Comparison of ENCODE assay signal across 33 cellular contexts in the genomic region with DNA sequence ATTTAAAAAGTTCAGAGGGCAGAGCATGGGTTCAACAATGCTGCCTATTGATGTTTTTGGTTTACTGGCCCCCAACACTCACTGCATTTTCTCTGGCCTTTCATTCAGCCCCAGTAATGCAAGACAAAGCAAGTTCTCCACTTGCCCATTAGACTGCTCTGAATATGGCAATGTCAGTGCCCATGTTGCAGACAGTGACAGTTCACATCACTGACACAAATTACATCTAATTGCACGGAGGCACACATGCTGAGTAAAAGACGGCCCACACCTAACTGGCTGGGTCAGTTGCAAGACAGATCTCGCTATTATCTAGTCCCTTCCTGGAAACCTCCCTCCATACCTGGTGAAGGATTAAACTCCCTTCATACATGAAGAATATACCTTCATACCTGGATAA.
"Had no signal": no experiment of that assay in that cellular context is flagged by ENCODE, and none has a peak within 500 bp of the region (broad histone marks: within the 10 kb centered on the region; RNA-seq: fewer than 3 reads in every experiment).

No MANE protein-coding gene starts in this region.

- H3K9me3 Mint-ChIP-seq: activated CD4-positive, alpha-beta memory T cell treated with anti-CD3 and anti-CD28 coated beads for 36 hours; activated CD4-positive, alpha-beta T cell treated with anti-CD3 and anti-CD28 coated beads, Interleukin-2, amount 10 ng/mL, durations not matched to agents 24 days and 14 days; activated naive CD4-positive, alpha-beta T cell treated with anti-CD3 and anti-CD28 coated beads for 36 hours; activated naive CD4-positive, alpha-beta T cell treated with anti-CD3 and anti-CD28 coated beads, Interleukin-2, amount 50 U/mL, for 24 hours; activated naive CD8-positive, alpha-beta T cell treated with anti-CD3 and anti-CD28 coated beads for 36 hours; activated naive CD8-positive, alpha-beta T cell treated with anti-CD3 and anti-CD28 coated beads, Interleukin-2, amount 50 U/mL, for 24 hours; activated T-helper 1 cell treated with anti-CD3 and anti-CD28 coated beads, Interleukin-12 subunit alpha, Interleukin-12 subunit beta, Interleukin-2, Interleukin-4 antibody, amounts not matched to agents 30 ng/mL and 10 ng/mL and 1 ng/mL, durations not matched to agents 14 hours and 24 hours and 36 hours; activated T-helper 2 cell treated with anti-CD3 and anti-CD28 coated beads, Interferon-gamma antibody, Interleukin-2, Interleukin-4, amounts not matched to agents 10 μg/mL and 5 μg/mL and 100 μg/mL, durations not matched to agents 14 hours and 24 hours and 36 hours had no signal

- H3K4me3 ChIP-seq: adrenal gland, body of pancreas, esophagus muscularis mucosa, gastrocnemius medialis, heart left ventricle had no signal

- DNase-seq: activated CD4-positive, alpha-beta memory T cell treated with anti-CD3 and anti-CD28 coated beads for 36 hours; activated CD4-positive, alpha-beta T cell treated with anti-CD3 and anti-CD28 coated beads for 36 hours; activated CD4-positive, alpha-beta T cell treated with anti-CD3 and anti-CD28 coated beads, Interleukin-2, amount 10 ng/mL, durations not matched to agents 24 days and 14 days; activated CD4-positive, CD25-positive, alpha-beta regulatory T cell; activated CD4-positive, CD25-positive, alpha-beta regulatory T cell treated with anti-CD3 and anti-CD28 coated beads, Interleukin-2, amount 50 U/mL, for 72 hours; activated CD8-positive, alpha-beta memory T cell treated with anti-CD3 and anti-CD28 coated beads, Interleukin-2, amount 10 ng/mL, durations not matched to agents 7 days and 5 days; activated CD8-positive, alpha-beta memory T cell treated with anti-CD3 and anti-CD28 coated beads, Interleukin-2, amount 50 U/mL, for 4 hours; activated CD8-positive, alpha-beta T cell treated with anti-CD3 and anti-CD28 coated beads, Interleukin-2, amount 10 ng/mL, durations not matched to agents 7 days and 5 days; activated effector memory CD4-positive, alpha-beta T cell treated with anti-CD3 and anti-CD28 coated beads, Interleukin-2, amount 50 U/mL, for 16 hours; activated naive CD4-positive, alpha-beta T cell treated with anti-CD3 and anti-CD28 coated beads for 36 hours; activated naive CD8-positive, alpha-beta T cell treated with anti-CD3 and anti-CD28 coated beads for 36 hours; activated naive CD8-positive, alpha-beta T cell treated with anti-CD3 and anti-CD28 coated beads, Interleukin-2, amount 50 U/mL, for 24 hours; activated T-cell treated with anti-CD3 and anti-CD28 coated beads, Interleukin-2, amount 50 U/mL, for 1 hour; activated T-cell treated with anti-CD3 and anti-CD28 coated beads, Interleukin-2, amount 50 U/mL, for 48 hours; adrenal gland; amygdala; aorta; body of pancreas; caudate nucleus; cortex of kidney; dermis blood vessel endothelial cell; effector CD4-positive, alpha-beta T cell; effector memory CD8-positive, alpha-beta T cell; erythroblast; foreskin keratinocyte; gastrocnemius medialis; glutamatergic neuron; heart left ventricle; T-helper 2 cell had no signal

- H3K4me3 Mint-ChIP-seq: activated CD4-positive, alpha-beta memory T cell treated with anti-CD3 and anti-CD28 coated beads for 36 hours; activated CD4-positive, alpha-beta T cell treated with anti-CD3 and anti-CD28 coated beads for 36 hours; activated CD4-positive, alpha-beta T cell treated with anti-CD3 and anti-CD28 coated beads, Interleukin-2, amount 10 ng/mL, durations not matched to agents 24 days and 14 days; activated CD8-positive, alpha-beta memory T cell treated with anti-CD3 and anti-CD28 coated beads, Interleukin-2, amount 10 ng/mL, durations not matched to agents 7 days and 5 days; activated CD8-positive, alpha-beta T cell treated with anti-CD3 and anti-CD28 coated beads, Interleukin-2, amount 10 ng/mL, durations not matched to agents 7 days and 5 days; activated naive CD4-positive, alpha-beta T cell treated with anti-CD3 and anti-CD28 coated beads for 36 hours; activated naive CD4-positive, alpha-beta T cell treated with anti-CD3 and anti-CD28 coated beads, Interleukin-2, amount 50 U/mL, for 24 hours; activated naive CD8-positive, alpha-beta T cell treated with anti-CD3 and anti-CD28 coated beads for 36 hours; activated naive CD8-positive, alpha-beta T cell treated with anti-CD3 and anti-CD28 coated beads, Interleukin-2, amount 50 U/mL, for 24 hours; activated T-helper 1 cell treated with anti-CD3 and anti-CD28 coated beads, Interleukin-12 subunit alpha, Interleukin-12 subunit beta, Interleukin-2, Interleukin-4 antibody, amounts not matched to agents 30 ng/mL and 10 ng/mL and 1 ng/mL, durations not matched to agents 14 hours and 24 hours and 36 hours; effector memory CD8-positive, alpha-beta T cell had no signal

- ATAC-seq: activated CD4-positive, alpha-beta T cell treated with anti-CD3 and anti-CD28 coated beads for 36 hours; activated CD8-positive, alpha-beta memory T cell treated with anti-CD3 and anti-CD28 coated beads, Interleukin-2, amount 10 ng/mL, durations not matched to agents 7 days and 5 days; activated CD8-positive, alpha-beta T cell treated with anti-CD3 and anti-CD28 coated beads, Interleukin-2, amount 10 ng/mL, durations not matched to agents 7 days and 5 days; activated naive CD8-positive, alpha-beta T cell treated with anti-CD3 and anti-CD28 coated beads, Interleukin-2, amount 50 U/mL, for 24 hours; body of pancreas; effector memory CD8-positive, alpha-beta T cell; foreskin keratinocyte; gastrocnemius medialis; heart left ventricle had no signal

- H3K36me3 ChIP-seq: adrenal gland, esophagus muscularis mucosa, gastrocnemius medialis, heart left ventricle had no signal

- H3K36me3 Mint-ChIP-seq: activated CD4-positive, alpha-beta memory T cell treated with anti-CD3 and anti-CD28 coated beads for 36 hours; activated CD8-positive, alpha-beta memory T cell treated with anti-CD3 and anti-CD28 coated beads, Interleukin-2, amount 10 ng/mL, durations not matched to agents 7 days and 5 days; activated naive CD8-positive, alpha-beta T cell treated with anti-CD3 and anti-CD28 coated beads for 36 hours had no signal

- H3K9me3 ChIP-seq: adrenal gland, body of pancreas, esophagus muscularis mucosa, gastrocnemius medialis, heart left ventricle had no signal

- H3K4me1 Mint-ChIP-seq: activated CD4-positive, alpha-beta T cell treated with anti-CD3 and anti-CD28 coated beads for 36 hours; activated CD4-positive, alpha-beta T cell treated with anti-CD3 and anti-CD28 coated beads, Interleukin-2, amount 10 ng/mL, durations not matched to agents 24 days and 14 days; activated CD8-positive, alpha-beta memory T cell treated with anti-CD3 and anti-CD28 coated beads, Interleukin-2, amount 10 ng/mL, durations not matched to agents 7 days and 5 days; activated naive CD4-positive, alpha-beta T cell treated with anti-CD3 and anti-CD28 coated beads, Interleukin-2, amount 50 U/mL, for 24 hours; activated naive CD8-positive, alpha-beta T cell treated with anti-CD3 and anti-CD28 coated beads for 36 hours; activated naive CD8-positive, alpha-beta T cell treated with anti-CD3 and anti-CD28 coated beads, Interleukin-2, amount 50 U/mL, for 24 hours had no signal

- H3K27ac Mint-ChIP-seq: activated CD4-positive, alpha-beta memory T cell treated with anti-CD3 and anti-CD28 coated beads for 36 hours; activated CD4-positive, alpha-beta T cell treated with anti-CD3 and anti-CD28 coated beads for 36 hours; activated CD4-positive, alpha-beta T cell treated with anti-CD3 and anti-CD28 coated beads, Interleukin-2, amount 10 ng/mL, durations not matched to agents 24 days and 14 days; activated CD8-positive, alpha-beta memory T cell treated with anti-CD3 and anti-CD28 coated beads, Interleukin-2, amount 10 ng/mL, durations not matched to agents 7 days and 5 days; activated CD8-positive, alpha-beta T cell treated with anti-CD3 and anti-CD28 coated beads, Interleukin-2, amount 10 ng/mL, durations not matched to agents 7 days and 5 days; activated naive CD4-positive, alpha-beta T cell treated with anti-CD3 and anti-CD28 coated beads for 36 hours; activated naive CD4-positive, alpha-beta T cell treated with anti-CD3 and anti-CD28 coated beads, Interleukin-2, amount 50 U/mL, for 24 hours; activated naive CD8-positive, alpha-beta T cell treated with anti-CD3 and anti-CD28 coated beads for 36 hours; activated naive CD8-positive, alpha-beta T cell treated with anti-CD3 and anti-CD28 coated beads, Interleukin-2, amount 50 U/mL, for 24 hours; activated T-helper 1 cell treated with anti-CD3 and anti-CD28 coated beads, Interleukin-12 subunit alpha, Interleukin-12 subunit beta, Interleukin-2, Interleukin-4 antibody, amounts not matched to agents 30 ng/mL and 10 ng/mL and 1 ng/mL, durations not matched to agents 14 hours and 24 hours and 36 hours; activated T-helper 2 cell treated with anti-CD3 and anti-CD28 coated beads, Interferon-gamma antibody, Interleukin-2, Interleukin-4, amounts not matched to agents 10 μg/mL and 5 μg/mL and 100 μg/mL, durations not matched to agents 14 hours and 24 hours and 36 hours; effector memory CD8-positive, alpha-beta T cell had no signal

- H3K27me3 ChIP-seq: adrenal gland, body of pancreas, esophagus muscularis mucosa, foreskin keratinocyte, gastrocnemius medialis, heart left ventricle had no signal

- H3K27ac ChIP-seq: adrenal gland, body of pancreas, esophagus muscularis mucosa, foreskin keratinocyte, gastrocnemius medialis, heart left ventricle had no signal
